Comparison of ENCODE assay signal across 13 cellular contexts in the genomic region with DNA sequence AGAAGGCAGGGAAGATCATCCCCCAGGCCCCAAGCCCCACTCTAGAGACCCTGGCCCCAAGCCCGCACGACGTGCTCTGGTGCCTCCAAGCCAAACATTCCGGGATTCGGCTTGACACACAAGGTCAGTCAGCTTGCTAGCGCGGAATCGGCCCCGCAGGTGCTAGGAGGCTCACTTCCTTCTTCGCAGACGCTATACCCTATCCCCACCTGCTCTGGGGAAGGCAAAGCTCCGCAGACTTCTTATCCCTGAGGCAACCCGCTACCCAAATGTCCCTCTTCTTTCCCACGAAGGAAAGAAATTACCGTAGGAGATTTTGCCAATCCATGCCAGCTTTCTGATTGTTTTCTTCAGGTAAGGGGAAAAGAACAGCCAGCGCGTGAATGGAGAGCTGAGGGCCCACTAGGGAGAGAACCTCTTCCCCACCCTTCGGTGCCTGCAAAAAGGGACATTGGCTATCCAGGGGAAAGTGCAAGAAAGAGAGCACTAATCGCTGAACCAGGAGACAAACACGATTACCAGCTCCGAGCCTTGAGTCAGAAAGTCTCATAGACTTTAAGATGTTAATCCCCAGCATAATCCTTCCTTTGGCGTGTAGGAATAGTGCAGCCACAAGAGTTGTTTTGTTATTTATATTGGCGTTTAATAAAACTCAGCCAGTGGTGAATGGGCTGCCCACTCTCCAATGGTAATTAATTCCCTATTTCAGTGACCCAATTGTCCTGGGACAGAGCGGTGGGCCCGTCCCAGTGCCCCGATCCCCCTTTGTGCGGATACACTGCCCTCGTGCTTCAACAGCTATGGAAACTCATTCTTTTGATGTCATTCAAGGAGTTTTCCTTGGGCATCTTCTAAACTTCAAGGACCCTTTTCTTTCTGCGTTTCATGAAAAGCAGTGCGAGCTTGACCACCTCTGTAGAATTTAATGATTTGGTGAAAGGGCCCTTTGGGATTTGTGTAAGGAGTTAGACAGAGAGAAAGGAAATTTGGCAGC. TPM values are rescaled to one million over a fixed set of nuclear protein-coding genes. Genes with fewer than 3 reads are reported as not detected.
A peak's percentile ranks its signal among the peaks of the same experiment; 100 is the strongest.
DNase-seq lines count a peak whose midpoint lies in the region; FAIRE-seq and TF ChIP-seq lines count a peak whose summit lies in the region.
"Had no signal": no experiment of that assay in that cellular context is flagged by ENCODE, and none has a peak within 500 bp of the region (broad histone marks: within the 10 kb centered on the region; RNA-seq: fewer than 3 reads in every experiment).

No MANE protein-coding gene starts in this region.

- H3K4me1 Mint-ChIP-seq in H9, result peaks cover 53 to 70% of the 10 kb centered on the region in 2 experiments
- H3K4me1 Mint-ChIP-seq in activated naive CD8-positive, alpha-beta T cell treated with anti-CD3 and anti-CD28 coated beads for 36 hours, result peaks cover 42% of the 10 kb centered on the region

- peak overlapping the region; percentile 46 to 87 for H3K4me3 Mint-ChIP-seq in H9
- H3K4me3 Mint-ChIP-seq in activated naive CD8-positive, alpha-beta T cell treated with anti-CD3 and anti-CD28 coated beads for 36 hours, result peak overlapping the region; percentile 29

- no peaks in the 10 kb centered on the region for H4K20me1 ChIP-seq in H9 (ENCODE audit: control insufficient read depth, insufficient read depth, insufficient read length)
- H4K20me1 ChIP-seq in neural cell (ENCODE audit: insufficient read depth), result no peaks in the 10 kb centered on the region

- H2BK15ac ChIP-seq in H9 (ENCODE audit: low read depth, low read length), result no peak overlapping the region

- DNase-seq in GM18507 (ENCODE audit: extremely low spot score, insufficient read length, low read depth) (no peak), H9 (peak; percentile 70), NCI-H187 treated with DMSO at 0.1 percent for 48 hours (lab: John Stamatoyannopoulos, UW) (no peak), globus pallidus (ENCODE audit: low spot score) (no peak), SHP77 (lab: John Stamatoyannopoulos, UW) (no peak)
- DNase-seq in activated naive CD8-positive, alpha-beta T cell treated with anti-CD3 and anti-CD28 coated beads for 36 hours, result peak; percentile 2
- DNase-seq in effector CD4-positive, alpha-beta T cell, result no peak
- DNase-seq: cerebellar nuclear complex, NCI-H2029 treated with DMSO at 0.1 percent for 48 hours, testis had no signal

- no peak overlapping the region for H2AK5ac ChIP-seq in H9 (ENCODE audit: insufficient read length, low read length)

- no peak overlapping the region for H3K14ac ChIP-seq in H9 (ENCODE audit: insufficient read depth, low read length)

- no CpG with 5 or more reads among the region's 30 CpGs for WGBS in H9 (ENCODE audit: extremely low coverage, insufficient read length, low lambda C conversion rate)

- H3T11ph ChIP-seq in H9 (ENCODE audit: low read length), result no peak overlapping the region

- TF ChIP-seq CTCF in H9 (conservative IDR thresholded peaks at IDR 0.05) (no peak), neural cell (IDR thresholded peaks at IDR 0.05; ENCODE audit: poor library complexity, severe bottlenecking) (no peak)

- H4K5ac ChIP-seq in H9 (ENCODE audit: insufficient read length, low read depth, low read length), result no peak overlapping the region

- H3K27me3 Mint-ChIP-seq in H9 (ENCODE audit: low read depth), result peaks cover 97% of the 10 kb centered on the region
- H3K27me3 Mint-ChIP-seq in activated naive CD8-positive, alpha-beta T cell treated with anti-CD3 and anti-CD28 coated beads for 36 hours, result peaks cover 92% of the 10 kb centered on the region

- no peak overlapping the region for H2BK12ac ChIP-seq in H9 (ENCODE audit: insufficient read length, low read depth, low read length)

- no peak overlapping the region for H3K18ac ChIP-seq in H9 (ENCODE audit: insufficient read length, low read depth, low read length)

- no peak overlapping the region for H2BK20ac ChIP-seq in H9 (ENCODE audit: low read depth, low read length, poor library complexity, severe bottlenecking)

- no peaks in the 10 kb centered on the region for H3K9me3 ChIP-seq in H9 (ENCODE audit: control insufficient read depth, low read depth, low read length)
- peaks cover 7% of the 10 kb centered on the region for H3K9me3 ChIP-seq in neural cell (ENCODE audit: low read length)
- H3K9me3 ChIP-seq: testis had no signal

- peak overlapping the region; percentile 79 for H3K4me2 ChIP-seq in H9 (ENCODE audit: insufficient read depth, insufficient read length, low read length)
- H3K4me2 ChIP-seq in neural cell (ENCODE audit: low read length), result no peak overlapping the region

- H3K9me3 Mint-ChIP-seq in H9, result peaks cover 2 to 8% of the 10 kb centered on the region in 2 experiments; a peak in 2 of 5 replicates
- no peaks in the 10 kb centered on the region for H3K9me3 Mint-ChIP-seq in activated naive CD8-positive, alpha-beta T cell treated with anti-CD3 and anti-CD28 coated beads for 36 hours

- peak; percentile 66 for FAIRE-seq in GM18507 (lab: Jason Lieb, UNC)
- FAIRE-seq: G401.6 had no signal

- no peak overlapping the region for H2BK5ac ChIP-seq in H9 (ENCODE audit: insufficient read length, low read length)

- H3K56ac ChIP-seq in H9 (ENCODE audit: insufficient read length, low read depth, low read length), result no peak overlapping the region

- no peak overlapping the region for H2BK120ac ChIP-seq in H9 (ENCODE audit: low read depth, low read length, poor library complexity, severe bottlenecking)

- H3F3A ChIP-seq in neural cell (ENCODE audit: insufficient read depth, low read length, poor library complexity, severe bottlenecking), result no peaks in the 10 kb centered on the region

- no peaks in the 10 kb centered on the region; a peak in 1 of 7 replicates for H3K36me3 Mint-ChIP-seq in H9 (ENCODE audit: insufficient read depth in 1 of 3, low read depth in 3 of 3)
- H3K36me3 Mint-ChIP-seq in activated naive CD8-positive, alpha-beta T cell treated with anti-CD3 and anti-CD28 coated beads for 36 hours, result peaks cover 3% of the 10 kb centered on the region

- H4K91ac ChIP-seq in H9 (ENCODE audit: insufficient read length, low read depth, low read length), result no peak overlapping the region

- no peak overlapping the region for H3K27ac Mint-ChIP-seq in H9
- H3K27ac Mint-ChIP-seq in activated naive CD8-positive, alpha-beta T cell treated with anti-CD3 and anti-CD28 coated beads for 36 hours, result no peak overlapping the region

- no peak for TF ChIP-seq EP300 in neural cell (conservative IDR thresholded peaks at IDR 0.05; ENCODE audit: poor library complexity, severe bottlenecking)

- H3K4me1 ChIP-seq in H9 (ENCODE audit: insufficient read depth, low read length), result no peaks in the 10 kb centered on the region; the same call in 1 of the 2 replicates

- H3K9me2 ChIP-seq in neural cell (ENCODE audit: insufficient read depth, low read length), result no peaks in the 10 kb centered on the region

- H3K23me2 ChIP-seq in H9 (ENCODE audit: insufficient read length, low read depth, low read length, poor library complexity, severe bottlenecking), result peaks cover 22% of the 10 kb centered on the region

- no peaks in the 10 kb centered on the region for H3K79me1 ChIP-seq in H9 (ENCODE audit: insufficient read depth, low read depth, low read length, poor library complexity, severe bottlenecking)

- TF ChIP-seq RAD21 in neural cell (conservative IDR thresholded peaks at IDR 0.05), result no peak

- H3K23ac ChIP-seq in H9 (ENCODE audit: insufficient read length, low read depth, low read length), result no peak overlapping the region

- H2AFZ ChIP-seq in H9 (ENCODE audit: low read length) (no peak overlapping the region), neural cell (ENCODE audit: low read depth, low read length) (no peak overlapping the region)

- H3K27me3 ChIP-seq in H9 (ENCODE audit: insufficient read depth, low read length), result peaks cover 66% of the 10 kb centered on the region
- peaks cover 96% of the 10 kb centered on the region for H3K27me3 ChIP-seq in neural cell (ENCODE audit: insufficient read depth, low read depth, low read length)

- H3K79me2 ChIP-seq in H9 (ENCODE audit: insufficient read depth, low read length) (no peaks in the 10 kb centered on the region), neural cell (replicated peaks; ENCODE audit: insufficient read depth, low read length) (no peaks in the 10 kb centered on the region)

- H4K8ac ChIP-seq in H9 (replicated peaks; ENCODE audit: insufficient read length, low read depth, low read length), result no peak overlapping the region

- no peak overlapping the region for H3K9ac ChIP-seq in H9 (ENCODE audit: extremely low read depth, insufficient read length, low read length)
- H3K9ac ChIP-seq in neural cell (ENCODE audit: low read length), result no peak overlapping the region

- peak overlapping the region; percentile 24 for H3K4me3 ChIP-seq in neural cell (ENCODE audit: low read length)
- H3K4me3 ChIP-seq: testis had no signal

- no peaks in the 10 kb centered on the region for H3K36me3 ChIP-seq in neural cell (ENCODE audit: insufficient read depth, low read length)

- no peak overlapping the region for H3K27ac ChIP-seq in H9 (ENCODE audit: insufficient read length, low read depth, low read length)
- no peak overlapping the region for H3K27ac ChIP-seq in neural cell (ENCODE audit: low read length)
- H3K27ac ChIP-seq: testis had no signal

- no peak overlapping the region for H3K4ac ChIP-seq in H9 (ENCODE audit: low read depth, low read length)

TF ChIP-seq in neural cell, 6 proteins besides CTCF, POLR2A, EP300 and RAD21:
- TF ChIP-seq POLR2AphosphoS5 (IDR thresholded peaks at IDR 0.05) (peak; percentile 7), EZH2 (IDR thresholded peaks at IDR 0.05; ENCODE audit: borderline replicate concordance, insufficient read depth, low read length, poor library complexity, severe bottlenecking) (no peak), MXI1 (conservative IDR thresholded peaks at IDR 0.05; ENCODE audit: poor library complexity, severe bottlenecking) (no peak), SMC3 (conservative IDR thresholded peaks at IDR 0.05; ENCODE audit: poor library complexity) (no peak)

RNA-seq across cellular contexts. Expression of a gene that starts 5.4 kb away (rescaled TPM):
- total RNA-seq in H9 (2021), result not detected in 2 replicates
- total RNA-seq in activated naive CD8-positive, alpha-beta T cell treated with anti-CD3 and anti-CD28 coated beads for 36 hours, result not detected
- polyA plus RNA-seq in neural cell, result 0.19 and 0.58 TPM in 2 replicates
- 0.81 and 0.97 TPM in 2 replicates for polyA minus RNA-seq in neural cell
- total RNA-seq: glomerular endothelial cell had no signal

Comparison
In these comparisons a context has a peak if more than half of its experiments do, and no peak if none do; other contexts are left out.
1. DNase-seq: peak in H9 (single experiment) and activated naive CD8-positive, alpha-beta T cell treated with anti-CD3 and anti-CD28 coated beads for 36 hours (single experiment); none in GM18507 (single experiment), NCI-H187 treated with DMSO at 0.1 percent for 48 hours (single experiment), globus pallidus (single experiment), effector CD4-positive, alpha-beta T cell (single experiment) and SHP77 (0 of 2).